1 cellular context compared by ENCODE assay signal in the genomic region with DNA sequence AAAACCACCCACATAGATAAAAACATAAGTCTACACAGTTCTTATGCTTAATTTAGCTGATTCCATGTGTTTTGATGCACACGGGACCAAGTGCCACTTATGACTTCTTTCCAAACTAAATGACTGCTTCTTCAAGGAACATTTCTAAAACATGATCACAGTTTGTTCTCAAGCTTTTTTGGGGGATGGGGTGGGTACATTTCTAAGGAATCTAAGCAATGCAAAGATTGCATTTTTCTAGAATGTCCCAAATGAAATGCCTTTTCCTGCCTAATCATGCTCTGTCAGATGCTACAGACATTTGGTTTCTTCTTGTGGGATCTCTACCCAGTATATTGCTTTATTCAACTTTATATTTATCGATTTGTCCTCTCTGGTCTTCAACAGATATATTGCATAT.
TF ChIP-seq lines count a peak whose summit lies in the region.

No MANE protein-coding gene starts in this region.

TF ChIP-seq in GM23338, 12 proteins besides CTCF, POLR2A, EP300 and RAD21 (continued from another document):
- TF ChIP-seq, protein P1, sequence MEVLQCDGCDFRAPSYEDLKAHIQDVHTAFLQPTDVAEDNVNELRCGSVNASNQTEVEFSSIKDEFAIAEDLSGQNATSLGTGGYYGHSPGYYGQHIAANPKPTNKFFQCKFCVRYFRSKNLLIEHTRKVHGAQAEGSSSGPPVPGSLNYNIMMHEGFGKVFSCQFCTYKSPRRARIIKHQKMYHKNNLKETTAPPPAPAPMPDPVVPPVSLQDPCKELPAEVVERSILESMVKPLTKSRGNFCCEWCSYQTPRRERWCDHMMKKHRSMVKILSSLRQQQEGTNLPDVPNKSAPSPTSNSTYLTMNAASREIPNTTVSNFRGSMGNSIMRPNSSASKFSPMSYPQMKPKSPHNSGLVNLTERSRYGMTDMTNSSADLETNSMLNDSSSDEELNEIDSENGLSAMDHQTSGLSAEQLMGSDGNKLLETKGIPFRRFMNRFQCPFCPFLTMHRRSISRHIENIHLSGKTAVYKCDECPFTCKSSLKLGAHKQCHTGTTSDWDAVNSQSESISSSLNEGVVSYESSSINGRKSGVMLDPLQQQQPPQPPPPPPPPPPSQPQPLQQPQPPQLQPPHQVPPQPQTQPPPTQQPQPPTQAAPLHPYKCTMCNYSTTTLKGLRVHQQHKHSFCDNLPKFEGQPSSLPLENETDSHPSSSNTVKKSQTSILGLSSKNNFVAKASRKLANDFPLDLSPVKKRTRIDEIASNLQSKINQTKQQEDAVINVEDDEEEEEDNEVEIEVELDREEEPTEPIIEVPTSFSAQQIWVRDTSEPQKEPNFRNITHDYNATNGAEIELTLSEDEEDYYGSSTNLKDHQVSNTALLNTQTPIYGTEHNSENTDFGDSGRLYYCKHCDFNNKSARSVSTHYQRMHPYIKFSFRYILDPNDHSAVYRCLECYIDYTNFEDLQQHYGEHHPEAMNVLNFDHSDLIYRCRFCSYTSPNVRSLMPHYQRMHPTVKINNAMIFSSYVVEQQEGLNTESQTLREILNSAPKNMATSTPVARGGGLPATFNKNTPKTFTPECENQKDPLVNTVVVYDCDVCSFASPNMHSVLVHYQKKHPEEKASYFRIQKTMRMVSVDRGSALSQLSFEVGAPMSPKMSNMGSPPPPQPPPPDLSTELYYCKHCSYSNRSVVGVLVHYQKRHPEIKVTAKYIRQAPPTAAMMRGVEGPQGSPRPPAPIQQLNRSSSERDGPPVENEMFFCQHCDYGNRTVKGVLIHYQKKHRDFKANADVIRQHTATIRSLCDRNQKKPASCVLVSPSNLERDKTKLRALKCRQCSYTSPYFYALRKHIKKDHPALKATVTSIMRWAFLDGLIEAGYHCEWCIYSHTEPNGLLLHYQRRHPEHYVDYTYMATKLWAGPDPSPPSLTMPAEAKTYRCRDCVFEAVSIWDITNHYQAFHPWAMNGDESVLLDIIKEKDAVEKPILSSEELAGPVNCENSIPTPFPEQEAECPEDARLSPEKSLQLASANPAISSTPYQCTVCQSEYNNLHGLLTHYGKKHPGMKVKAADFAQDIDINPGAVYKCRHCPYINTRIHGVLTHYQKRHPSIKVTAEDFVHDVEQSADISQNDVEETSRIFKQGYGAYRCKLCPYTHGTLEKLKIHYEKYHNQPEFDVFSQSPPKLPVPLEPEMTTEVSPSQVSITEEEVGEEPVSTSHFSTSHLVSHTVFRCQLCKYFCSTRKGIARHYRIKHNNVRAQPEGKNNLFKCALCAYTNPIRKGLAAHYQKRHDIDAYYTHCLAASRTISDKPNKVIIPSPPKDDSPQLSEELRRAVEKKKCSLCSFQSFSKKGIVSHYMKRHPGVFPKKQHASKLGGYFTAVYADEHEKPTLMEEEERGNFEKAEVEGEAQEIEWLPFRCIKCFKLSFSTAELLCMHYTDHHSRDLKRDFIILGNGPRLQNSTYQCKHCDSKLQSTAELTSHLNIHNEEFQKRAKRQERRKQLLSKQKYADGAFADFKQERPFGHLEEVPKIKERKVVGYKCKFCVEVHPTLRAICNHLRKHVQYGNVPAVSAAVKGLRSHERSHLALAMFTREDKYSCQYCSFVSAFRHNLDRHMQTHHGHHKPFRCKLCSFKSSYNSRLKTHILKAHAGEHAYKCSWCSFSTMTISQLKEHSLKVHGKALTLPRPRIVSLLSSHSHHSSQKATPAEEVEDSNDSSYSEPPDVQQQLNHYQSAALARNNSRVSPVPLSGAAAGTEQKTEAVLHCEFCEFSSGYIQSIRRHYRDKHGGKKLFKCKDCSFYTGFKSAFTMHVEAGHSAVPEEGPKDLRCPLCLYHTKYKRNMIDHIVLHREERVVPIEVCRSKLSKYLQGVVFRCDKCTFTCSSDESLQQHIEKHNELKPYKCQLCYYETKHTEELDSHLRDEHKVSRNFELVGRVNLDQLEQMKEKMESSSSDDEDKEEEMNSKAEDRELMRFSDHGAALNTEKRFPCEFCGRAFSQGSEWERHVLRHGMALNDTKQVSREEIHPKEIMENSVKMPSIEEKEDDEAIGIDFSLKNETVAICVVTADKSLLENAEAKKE (CRISPR knock-in tag; IDR thresholded peaks at IDR 0.05): no peak
- TF ChIP-seq CREB1 (CRISPR knock-in tag; IDR thresholded peaks at IDR 0.05; ENCODE audit: low read depth): no peak
- no peak for TF ChIP-seq NANOG (IDR thresholded peaks at IDR 0.05; ENCODE audit: borderline replicate concordance)
- TF ChIP-seq, protein P2, sequence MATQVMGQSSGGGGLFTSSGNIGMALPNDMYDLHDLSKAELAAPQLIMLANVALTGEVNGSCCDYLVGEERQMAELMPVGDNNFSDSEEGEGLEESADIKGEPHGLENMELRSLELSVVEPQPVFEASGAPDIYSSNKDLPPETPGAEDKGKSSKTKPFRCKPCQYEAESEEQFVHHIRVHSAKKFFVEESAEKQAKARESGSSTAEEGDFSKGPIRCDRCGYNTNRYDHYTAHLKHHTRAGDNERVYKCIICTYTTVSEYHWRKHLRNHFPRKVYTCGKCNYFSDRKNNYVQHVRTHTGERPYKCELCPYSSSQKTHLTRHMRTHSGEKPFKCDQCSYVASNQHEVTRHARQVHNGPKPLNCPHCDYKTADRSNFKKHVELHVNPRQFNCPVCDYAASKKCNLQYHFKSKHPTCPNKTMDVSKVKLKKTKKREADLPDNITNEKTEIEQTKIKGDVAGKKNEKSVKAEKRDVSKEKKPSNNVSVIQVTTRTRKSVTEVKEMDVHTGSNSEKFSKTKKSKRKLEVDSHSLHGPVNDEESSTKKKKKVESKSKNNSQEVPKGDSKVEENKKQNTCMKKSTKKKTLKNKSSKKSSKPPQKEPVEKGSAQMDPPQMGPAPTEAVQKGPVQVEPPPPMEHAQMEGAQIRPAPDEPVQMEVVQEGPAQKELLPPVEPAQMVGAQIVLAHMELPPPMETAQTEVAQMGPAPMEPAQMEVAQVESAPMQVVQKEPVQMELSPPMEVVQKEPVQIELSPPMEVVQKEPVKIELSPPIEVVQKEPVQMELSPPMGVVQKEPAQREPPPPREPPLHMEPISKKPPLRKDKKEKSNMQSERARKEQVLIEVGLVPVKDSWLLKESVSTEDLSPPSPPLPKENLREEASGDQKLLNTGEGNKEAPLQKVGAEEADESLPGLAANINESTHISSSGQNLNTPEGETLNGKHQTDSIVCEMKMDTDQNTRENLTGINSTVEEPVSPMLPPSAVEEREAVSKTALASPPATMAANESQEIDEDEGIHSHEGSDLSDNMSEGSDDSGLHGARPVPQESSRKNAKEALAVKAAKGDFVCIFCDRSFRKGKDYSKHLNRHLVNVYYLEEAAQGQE (IDR thresholded peaks at IDR 0.05; ENCODE audit: unreplicated experiment): no peak
- TF ChIP-seq ZNF114 (CRISPR knock-in tag; IDR thresholded peaks at IDR 0.05): no peak
- TF ChIP-seq, protein P3, sequence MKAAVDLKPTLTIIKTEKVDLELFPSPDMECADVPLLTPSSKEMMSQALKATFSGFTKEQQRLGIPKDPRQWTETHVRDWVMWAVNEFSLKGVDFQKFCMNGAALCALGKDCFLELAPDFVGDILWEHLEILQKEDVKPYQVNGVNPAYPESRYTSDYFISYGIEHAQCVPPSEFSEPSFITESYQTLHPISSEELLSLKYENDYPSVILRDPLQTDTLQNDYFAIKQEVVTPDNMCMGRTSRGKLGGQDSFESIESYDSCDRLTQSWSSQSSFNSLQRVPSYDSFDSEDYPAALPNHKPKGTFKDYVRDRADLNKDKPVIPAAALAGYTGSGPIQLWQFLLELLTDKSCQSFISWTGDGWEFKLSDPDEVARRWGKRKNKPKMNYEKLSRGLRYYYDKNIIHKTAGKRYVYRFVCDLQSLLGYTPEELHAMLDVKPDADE (IDR thresholded peaks at IDR 0.05): no peak
- TF ChIP-seq POLR2AphosphoS5 (IDR thresholded peaks at IDR 0.05; ENCODE audit: low read depth): no peak
